In the genomic region with DNA sequence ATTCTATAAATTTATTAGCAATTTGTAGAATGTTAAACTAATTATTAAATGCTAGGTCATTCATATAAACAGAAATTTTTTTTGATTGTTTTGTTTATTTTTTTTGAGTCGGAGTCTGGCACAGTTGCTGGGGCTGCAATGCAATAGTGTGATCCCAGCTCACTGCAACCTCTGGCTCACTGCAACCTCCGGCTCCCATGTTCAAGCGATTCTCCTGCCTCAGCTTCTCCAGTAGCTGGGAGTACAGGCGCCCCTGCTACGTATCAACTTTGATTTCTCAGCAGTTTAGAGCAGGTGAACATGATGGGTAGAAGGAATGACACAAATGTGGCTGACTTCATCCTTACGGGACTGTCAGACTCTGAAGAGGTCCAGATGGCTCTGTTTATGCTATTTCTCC, we compare ENCODE assay signal across 2 cellular contexts.
"Had no signal": no experiment of that assay in that cellular context is flagged by ENCODE, and none has a peak within 500 bp of the region (broad histone marks: within the 10 kb centered on the region; RNA-seq: fewer than 3 reads in every experiment).

OR8H3 (plus strand) TSS at position 301 of the 400 bp plus-strand sequence; CDS start at position 301, 0 bp downstream.

- DNase-seq: IMR-90, KG1 had no signal
